Comparison of ENCODE assay signal across 25 cellular contexts in the genomic region with DNA sequence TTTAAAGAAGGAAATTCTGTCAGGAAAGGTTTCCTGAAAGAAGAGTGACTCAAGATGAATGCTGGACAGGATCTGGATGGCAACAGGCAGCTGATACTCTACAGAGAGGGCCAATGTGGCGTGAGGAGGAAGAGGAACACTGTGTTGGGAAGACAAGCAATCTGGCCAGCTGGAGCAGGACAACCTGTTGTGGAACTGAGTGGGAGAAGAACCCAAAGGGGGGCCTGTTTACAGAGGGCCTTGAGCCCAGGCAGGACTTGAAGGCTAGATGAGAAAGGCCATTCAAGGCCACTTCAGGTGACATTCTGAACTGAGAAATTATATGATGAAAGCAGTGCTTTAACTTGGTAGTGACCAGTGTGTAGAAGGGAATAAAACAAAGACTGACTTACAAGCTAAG. TPM values are rescaled to one million over a fixed set of nuclear protein-coding genes. Genes with fewer than 3 reads are reported as not detected.
A peak's percentile ranks its signal among the peaks of the same experiment; 100 is the strongest.
DNase-seq lines count a peak whose midpoint lies in the region; ATAC-seq and TF ChIP-seq lines count a peak whose summit lies in the region.
"Had no signal": no experiment of that assay in that cellular context is flagged by ENCODE, and none has a peak within 500 bp of the region (broad histone marks: within the 10 kb centered on the region; RNA-seq: fewer than 3 reads in every experiment).

No MANE protein-coding gene starts in this region.

- H3K4me3 Mint-ChIP-seq in activated CD8-positive, alpha-beta memory T cell treated with anti-CD3 and anti-CD28 coated beads, Interleukin-2, amount 10 ng/mL, durations not matched to agents 7 days and 5 days = no peak overlapping the region
- no peak overlapping the region for H3K4me3 Mint-ChIP-seq in CD4-positive, alpha-beta memory T cell
- no peak overlapping the region for H3K4me3 Mint-ChIP-seq in chondrocyte (ENCODE audit: unreplicated experiment)
- no peak overlapping the region for H3K4me3 Mint-ChIP-seq in HFFc6
- H3K4me3 Mint-ChIP-seq: dendritic cell treated with granulocyte-macrophage colony-stimulating factor and Interleukin-4, amounts not matched to agents 40 ng/mL and 50 ng/mL, for 4 days; neural crest cell had no signal

- POLR2A ChIA-PET in CD4-positive, alpha-beta memory T cell (lab: Charles Lee; ENCODE audit: partially characterized antibody) = interaction anchor here (1.0 kb wide), 1 partner anchor 9 kb away, joined by 3 read pairs; no protein-coding TSS in a partner anchor

- H3K79me1 ChIP-seq in trophoblast cell (ENCODE audit: low read length) = no peaks in the 10 kb centered on the region

- no peak overlapping the region for H3K27ac ChIP-seq in CD4-positive, alpha-beta memory T cell (ENCODE audit: low read depth, low read length)
- H3K27ac ChIP-seq in trophoblast cell (ENCODE audit: low read depth, low read length) (no peak overlapping the region), MM.1S (ENCODE audit: low read length) (no peak overlapping the region)
- H3K27ac ChIP-seq: breast epithelium, vagina had no signal

- H4K20me1 ChIP-seq in MM.1S (ENCODE audit: insufficient read depth, low read length) = no peaks in the 10 kb centered on the region; the same call in 1 of the 2 replicates

- no peak overlapping the region for H3K4me2 ChIP-seq in trophoblast cell (ENCODE audit: low read length)
- no peak overlapping the region for H3K4me2 ChIP-seq in MM.1S (ENCODE audit: low read depth, low read length)

- H2BK5ac ChIP-seq in trophoblast cell (ENCODE audit: low read depth, low read length, poor library complexity) = no peak overlapping the region

- no peak overlapping the region for H4K12ac ChIP-seq in trophoblast cell (ENCODE audit: low read depth, low read length)

- no peaks in the 10 kb centered on the region for H3K27me3 Mint-ChIP-seq in activated CD8-positive, alpha-beta memory T cell treated with anti-CD3 and anti-CD28 coated beads, Interleukin-2, amount 10 ng/mL, durations not matched to agents 7 days and 5 days
- no peaks in the 10 kb centered on the region for H3K27me3 Mint-ChIP-seq in CD4-positive, alpha-beta memory T cell
- no peaks in the 10 kb centered on the region for H3K27me3 Mint-ChIP-seq in chondrocyte (ENCODE audit: low read depth)
- no peaks in the 10 kb centered on the region for H3K27me3 Mint-ChIP-seq in HFFc6 (ENCODE audit: insufficient read depth)
- H3K27me3 Mint-ChIP-seq: dendritic cell treated with granulocyte-macrophage colony-stimulating factor and Interleukin-4, amounts not matched to agents 40 ng/mL and 50 ng/mL, for 4 days had no signal

- H3K4ac ChIP-seq in trophoblast cell (ENCODE audit: low read depth, low read length) = no peak overlapping the region

- peaks cover 51% of the 10 kb centered on the region for H3K36me3 Mint-ChIP-seq in activated CD8-positive, alpha-beta memory T cell treated with anti-CD3 and anti-CD28 coated beads, Interleukin-2, amount 10 ng/mL, durations not matched to agents 7 days and 5 days
- peaks cover 34 to 54% of the 10 kb centered on the region in 2 donors for H3K36me3 Mint-ChIP-seq in CD4-positive, alpha-beta memory T cell
- H3K36me3 Mint-ChIP-seq in chondrocyte (ENCODE audit: low read depth) (peaks cover 21% of the 10 kb centered on the region), HFFc6 (ENCODE audit: low read depth) (peaks cover 18% of the 10 kb centered on the region)

- H4K8ac ChIP-seq in trophoblast cell (ENCODE audit: low read depth, low read length) = no peak overlapping the region

- no peaks in the 10 kb centered on the region for H3F3A ChIP-seq in MM.1S (ENCODE audit: insufficient read depth, low read length)

- no peak overlapping the region for H2BK120ac ChIP-seq in trophoblast cell (ENCODE audit: insufficient read depth, low read length, poor library complexity)

- no peak overlapping the region for H3K4me3 ChIP-seq in CD4-positive, alpha-beta memory T cell (ENCODE audit: low read length in 2 of 2)
- H3K4me3 ChIP-seq in trophoblast cell (ENCODE audit: low read depth, low read length) (no peak overlapping the region), MM.1S (ENCODE audit: low read length) (no peak overlapping the region)
- H3K4me3 ChIP-seq: breast epithelium, vagina had no signal

- H3K9ac ChIP-seq in trophoblast cell (ENCODE audit: low read length) (peak overlapping the region; percentile 0), MM.1S (ENCODE audit: low read length) (no peak overlapping the region)

- H4K91ac ChIP-seq in trophoblast cell (ENCODE audit: low read depth, low read length) = no peak overlapping the region

- no peak overlapping the region for H2BK12ac ChIP-seq in trophoblast cell (ENCODE audit: low read length)

- no peaks in the 10 kb centered on the region for H3K9me3 ChIP-seq in CD4-positive, alpha-beta memory T cell (ENCODE audit: control insufficient read depth in 1 of 2, low read length in 2 of 2)
- H3K9me3 ChIP-seq in trophoblast cell (ENCODE audit: insufficient read depth, low read depth, low read length) (no peaks in the 10 kb centered on the region), MM.1S (replicated peaks; ENCODE audit: insufficient read depth, low read length) (no peaks in the 10 kb centered on the region)
- H3K9me3 ChIP-seq: breast epithelium, vagina had no signal

- H3K9me3 Mint-ChIP-seq in activated CD8-positive, alpha-beta memory T cell treated with anti-CD3 and anti-CD28 coated beads, Interleukin-2, amount 10 ng/mL, durations not matched to agents 7 days and 5 days (ENCODE audit: low read depth) = no peaks in the 10 kb centered on the region
- H3K9me3 Mint-ChIP-seq in CD4-positive, alpha-beta memory T cell = no peaks in the 10 kb centered on the region
- H3K9me3 Mint-ChIP-seq in chondrocyte (ENCODE audit: low read depth) = no peaks in the 10 kb centered on the region
- H3K9me3 Mint-ChIP-seq in HFFc6 = no peaks in the 10 kb centered on the region
- H3K9me3 Mint-ChIP-seq: activated T-helper 2 cell treated with anti-CD3 and anti-CD28 coated beads, Interferon-gamma antibody, Interleukin-2, Interleukin-4, amounts not matched to agents 10 μg/mL and 5 μg/mL and 100 μg/mL, durations not matched to agents 14 hours and 24 hours and 36 hours; dendritic cell treated with granulocyte-macrophage colony-stimulating factor and Interleukin-4, amounts not matched to agents 40 ng/mL and 50 ng/mL, for 4 days; neural crest cell had no signal

- peaks cover 2% of the 10 kb centered on the region for H3K79me2 ChIP-seq in trophoblast cell (ENCODE audit: control insufficient read depth, insufficient read depth, low read length, poor library complexity)
- peaks cover 90% of the 10 kb centered on the region for H3K79me2 ChIP-seq in MM.1S (ENCODE audit: low read length)

- TF ChIP-seq CTCF in chondrocyte (IDR thresholded peaks at IDR 0.05) (no peak), HFFc6 (IDR thresholded peaks at IDR 0.05) (no peak), MM.1S (IDR thresholded peaks at IDR 0.05; ENCODE audit: low read length) (no peak)

- peak overlapping the region; percentile 31 for H3K27ac Mint-ChIP-seq in activated CD8-positive, alpha-beta memory T cell treated with anti-CD3 and anti-CD28 coated beads, Interleukin-2, amount 10 ng/mL, durations not matched to agents 7 days and 5 days
- peak overlapping the region in 6 of 7 donors; percentile 6 to 86 (median 38) for H3K27ac Mint-ChIP-seq in CD4-positive, alpha-beta memory T cell
- H3K27ac Mint-ChIP-seq in chondrocyte (ENCODE audit: unreplicated experiment) (peak overlapping the region; percentile 3), HFFc6 (no peak overlapping the region)
- H3K27ac Mint-ChIP-seq: activated T-helper 2 cell treated with anti-CD3 and anti-CD28 coated beads, Interferon-gamma antibody, Interleukin-2, Interleukin-4, amounts not matched to agents 10 μg/mL and 5 μg/mL and 100 μg/mL, durations not matched to agents 14 hours and 24 hours and 36 hours; dendritic cell treated with granulocyte-macrophage colony-stimulating factor and Interleukin-4, amounts not matched to agents 40 ng/mL and 50 ng/mL, for 4 days had no signal

- H3K9me2 ChIP-seq in MM.1S (replicated peaks; ENCODE audit: insufficient read depth, low read length) = no peaks in the 10 kb centered on the region

- H3K14ac ChIP-seq in trophoblast cell (ENCODE audit: low read length) = no peak overlapping the region

- H2AFZ ChIP-seq in trophoblast cell (ENCODE audit: insufficient read depth, low read length, poor library complexity) (no peak overlapping the region), MM.1S (ENCODE audit: low read length) (no peak overlapping the region)

- H3K4me1 ChIP-seq in CD4-positive, alpha-beta memory T cell (ENCODE audit: insufficient read depth, low read length) = peaks cover 31% of the 10 kb centered on the region
- H3K4me1 ChIP-seq in trophoblast cell (ENCODE audit: control insufficient read depth in 1 of 2, insufficient read depth in 2 of 2, low read length in 2 of 2) (no peaks in the 10 kb centered on the region), MM.1S (ENCODE audit: low read length) (peaks cover 8% of the 10 kb centered on the region)

- no CpG with 5 or more reads among the region's 1 CpG for whole genome bisulfite sequencing in trophoblast cell (ENCODE audit: extremely low coverage, insufficient coverage, insufficient read length)

- no peak for DNase-seq in activated CD8-positive, alpha-beta memory T cell treated with anti-CD3 and anti-CD28 coated beads, Interleukin-2, amount 10 ng/mL, durations not matched to agents 7 days and 5 days
- no peak for DNase-seq in activated CD8-positive, alpha-beta memory T cell treated with anti-CD3 and anti-CD28 coated beads, Interleukin-2, amount 50 U/mL, for 48 hours
- no peak for DNase-seq in CD4-positive, alpha-beta memory T cell
- DNase-seq in chondrocyte (ENCODE audit: low spot score) (no peak), trophoblast cell (no peak), HFFc6 (no peak), MM.1S (no peak)
- DNase-seq: C1 segment of cervical spinal cord, DMS 273 treated with DMSO at 0.1 percent for 48 hours, GOT3, KBM-7, MV-4-11, NCI-H1694, NCI-H2227 treated with DMSO at 0.1 percent for 48 hours, NCI-H774, SHP77, substantia nigra, SW 1271 had no signal

- CTCF ChIA-PET in activated CD8-positive, alpha-beta memory T cell treated with anti-CD3 and anti-CD28 coated beads, Interleukin-2, amount 10 ng/mL, durations not matched to agents 7 days and 5 days (lab: Charles Lee) = no interaction called here
- CTCF ChIA-PET in CD4-positive, alpha-beta memory T cell (lab: Charles Lee; ENCODE audit: partially characterized antibody) = no interaction called here

- no peak overlapping the region for H2AK5ac ChIP-seq in trophoblast cell (ENCODE audit: low read length)

- no peak overlapping the region for H3K23ac ChIP-seq in trophoblast cell (ENCODE audit: low read length)

- H3K18ac ChIP-seq in trophoblast cell (ENCODE audit: low read length) = no peak overlapping the region

- intact Hi-C loops in CD4-positive, alpha-beta memory T cell (cut with micrococcal nuclease) = loop anchor here (10.0 kb wide), 1 partner anchor 563 kb away; no protein-coding TSS in a partner anchor

- H3K27me3 ChIP-seq in CD4-positive, alpha-beta memory T cell (ENCODE audit: insufficient read depth, low read length) = no peaks in the 10 kb centered on the region
- H3K27me3 ChIP-seq in trophoblast cell (ENCODE audit: insufficient read depth, low read length) = no peaks in the 10 kb centered on the region
- H3K27me3 ChIP-seq in MM.1S (replicated peaks; ENCODE audit: insufficient read depth, low read length) = no peaks in the 10 kb centered on the region
- H3K27me3 ChIP-seq: breast epithelium, vagina had no signal

- peaks cover 11% of the 10 kb centered on the region for H3K36me3 ChIP-seq in CD4-positive, alpha-beta memory T cell (ENCODE audit: insufficient read depth, low read length)
- peaks cover 2 to 6% of the 10 kb centered on the region in 2 experiments for H3K36me3 ChIP-seq in trophoblast cell (ENCODE audit: control insufficient read depth in 1 of 2, insufficient read depth in 2 of 2, low read length in 2 of 2)
- H3K36me3 ChIP-seq in MM.1S (replicated peaks; ENCODE audit: insufficient read depth, low read length) = peaks cover 15% of the 10 kb centered on the region; the same call in 1 of the 2 replicates
- H3K36me3 ChIP-seq: breast epithelium had no signal

- ATAC-seq in activated CD8-positive, alpha-beta memory T cell treated with anti-CD3 and anti-CD28 coated beads, Interleukin-2, amount 10 ng/mL, durations not matched to agents 7 days and 5 days = no peak
- no peak for ATAC-seq in HG03521 (IDR thresholded peaks at IDR 0.05; ENCODE audit: unreplicated experiment)
- ATAC-seq: left lobe of liver had no signal

- peaks cover 46% of the 10 kb centered on the region for H3K4me1 Mint-ChIP-seq in activated CD8-positive, alpha-beta memory T cell treated with anti-CD3 and anti-CD28 coated beads, Interleukin-2, amount 10 ng/mL, durations not matched to agents 7 days and 5 days
- H3K4me1 Mint-ChIP-seq in CD4-positive, alpha-beta memory T cell = peaks cover 23 to 54% (median 40%) of the 10 kb centered on the region in 4 donors
- peaks cover 26% of the 10 kb centered on the region for H3K4me1 Mint-ChIP-seq in chondrocyte (ENCODE audit: low read depth)
- H3K4me1 Mint-ChIP-seq in HFFc6 (ENCODE audit: low read depth) = peaks cover 16% of the 10 kb centered on the region
- H3K4me1 Mint-ChIP-seq: neural crest cell had no signal

RNA-seq across cellular contexts. Expression of a gene that starts 8.5 kb away (rescaled TPM):
- total RNA-seq in activated CD8-positive, alpha-beta memory T cell treated with anti-CD3 and anti-CD28 coated beads, Interleukin-2, amount 10 ng/mL, durations not matched to agents 7 days and 5 days = 10 to 100 TPM; 48.9 to 57.8 TPM
- total RNA-seq in CD4-positive, alpha-beta memory T cell = 10 to 100 TPM; 60.1 to 61.3 TPM
- polyA plus RNA-seq in CD4-positive, alpha-beta memory T cell = 10 to 100 TPM; 10.2 to 20.7 TPM
- 27.7 to 35.4 TPM (median 29.6 TPM) in 3 replicates for total RNA-seq in chondrocyte
- 15.6 and 16.1 TPM in 2 replicates for polyA plus RNA-seq in trophoblast cell (2013)
- total RNA-seq in HFFc6 (2021; fragmentation: NEBNext Ultra II Directional; extraction: Animal tissue kit (Norgen Biotek cat#: 25700)) = 10 to 100 TPM; 25.1 to 32.2 (median 27.3) TPM
